ENCODE assay signal across 8 cellular contexts in genomic region chr15:40104865-40105516, GRCh38. TPM values are rescaled to one million over a fixed set of nuclear protein-coding genes. Genes with fewer than 3 reads are reported as not detected.
A peak's percentile ranks its signal among the peaks of the same experiment; 100 is the strongest.
DNase-seq lines count a peak whose midpoint lies in the region; ATAC-seq lines count a peak whose summit lies in the region.

No MANE protein-coding gene starts in this region.

- DNase-seq in EH (ENCODE audit: low read depth) (peak; percentile 91), NCI-H446 treated with DMSO at 0.1 percent for 48 hours (lab: John Stamatoyannopoulos, UW) (peak; percentile 69), cerebellar cortex (ENCODE audit: low spot score) (peak; percentile 90), left colon (peak; percentile 90 to 96)
- DNase-seq in activated CD4-positive, alpha-beta T cell treated with anti-CD3 and anti-CD28 coated beads for 24 hours (ENCODE audit: low read depth in 2 of 2): peak; percentile 72 to 82
- peak; percentile 68 to 81 for DNase-seq in stimulated activated CD4-positive, alpha-beta T cell treated with anti-CD3 and anti-CD28 coated beads, Interleukin-1b, Interleukin-23, amount 100 ng/mL, for 4 hours (ENCODE audit: low read depth in 2 of 2)

- peak; percentile 23 for ATAC-seq in HG03135 (IDR thresholded peaks at IDR 0.05; ENCODE audit: unreplicated experiment)
- ATAC-seq in left colon: peak; percentile 34
- ATAC-seq in HG03457 (IDR thresholded peaks at IDR 0.05; ENCODE audit: unreplicated experiment): no peak

- intact Hi-C loops in left colon (cut with DNase I, micrococcal nuclease): loop anchor here in 1 of 2 donors (5.0 kb wide), 1 partner anchor 58 kb away; no protein-coding TSS in a partner anchor

RNA-seq across cellular contexts. Expression of gene BMF, which starts 3.7 kb away (rescaled TPM):
- total RNA-seq in left colon: 10 to 100 TPM in 1 of 2 donors, 1 to 10 TPM in 1; 7.0 to 25.4 TPM

RNA-seq across cellular contexts. Expression of gene BUB1B, which starts 55.9 kb away (rescaled TPM):
- 10 to 100 TPM in 1 of 2 donors, 1 to 10 TPM in 1; 2.9 to 10.4 TPM for total RNA-seq in left colon
